20 cellular contexts compared by ENCODE assay signal in genomic region chr12:1781770-1782169, GRCh38. TPM values are rescaled to one million over a fixed set of nuclear protein-coding genes. Genes with fewer than 3 reads are reported as not detected.
DNase-seq lines count a peak whose midpoint lies in the region; ATAC-seq and TF ChIP-seq lines count a peak whose summit lies in the region.
"Had no signal": no experiment of that assay in that cellular context is flagged by ENCODE, and none has a peak within 500 bp of the region (broad histone marks: within the 10 kb centered on the region; RNA-seq: fewer than 3 reads in every experiment).

No MANE protein-coding gene starts in this region.

- peak; percentile 66 to 80 for ATAC-seq in lower lobe of right lung
- no peak for ATAC-seq in esophagus mucosa
- ATAC-seq: CD8-positive, alpha-beta T cell; gastroesophageal sphincter had no signal

- no peaks in the 10 kb centered on the region for H3K27me3 ChIP-seq in HL-60 (ENCODE audit: insufficient read depth, poor library complexity, severe bottlenecking)
- no peaks in the 10 kb centered on the region for H3K27me3 ChIP-seq in lower lobe of right lung (ENCODE audit: low read depth)
- H3K27me3 ChIP-seq: gastroesophageal sphincter had no signal

- no peaks in the 10 kb centered on the region for H3K9me3 ChIP-seq in lower lobe of right lung
- H3K9me3 ChIP-seq: gastroesophageal sphincter had no signal

- H3K36me3 ChIP-seq in lower lobe of right lung: peaks cover 59% of the 10 kb centered on the region

- H3K4me3 ChIP-seq in HL-60 (replicated peaks; ENCODE audit: insufficient read depth, low read length) (no peak overlapping the region), choroid plexus epithelial cell (ENCODE audit: low read depth, low read length) (no peak overlapping the region), lower lobe of right lung (no peak overlapping the region)
- H3K4me3 ChIP-seq: gastroesophageal sphincter had no signal

- no peak for TF ChIP-seq CTCF in HL-60 (IDR thresholded peaks at IDR 0.05; ENCODE audit: insufficient read depth, low read length)
- TF ChIP-seq CTCF in choroid plexus epithelial cell (conservative IDR thresholded peaks at IDR 0.05; ENCODE audit: low read depth, low read length): no peak
- TF ChIP-seq CTCF in lower lobe of right lung (IDR thresholded peaks at IDR 0.05): no peak

- H3K4me1 ChIP-seq in lower lobe of right lung: peaks cover 28% of the 10 kb centered on the region

- DNase-seq in HL-60 (ENCODE audit: low read depth in 1 of 2, low spot score in 1 of 2) (no peak), choroid plexus epithelial cell (ENCODE audit: low read depth) (peak; percentile 89), lower lobe of right lung (no peak), cerebellar cortex (ENCODE audit: low spot score) (no peak), globus pallidus (ENCODE audit: low spot score) (no peak)
- DNase-seq: activated CD4-positive, alpha-beta T cell treated with anti-CD3 and anti-CD28 coated beads, Interleukin-2, amount 50 U/mL, for 1 hour; activated CD8-positive, alpha-beta memory T cell treated with anti-CD3 and anti-CD28 coated beads, Interleukin-2, amount 50 U/mL, for 4 hours; activated effector memory CD4-positive, alpha-beta T cell treated with anti-CD3 and anti-CD28 coated beads, Interleukin-2, amount 50 U/mL, for 16 hours; amniotic stem cell; CD8-positive, alpha-beta T cell; NCI-H1417; NCI-H526; SHP77; T-helper 1 cell had no signal

- H3K27ac ChIP-seq in HL-60 (replicated peaks): peak overlapping the region; percentile 22
- no peak overlapping the region for H3K27ac ChIP-seq in lower lobe of right lung
- peak overlapping the region; percentile 77 for H3K27ac ChIP-seq in temporal lobe (ENCODE audit: low read depth, low read length)
- H3K27ac ChIP-seq: gastroesophageal sphincter had no signal

- intact Hi-C loops in lower lobe of right lung (cut with DNase I): no loop called here

RNA-seq across cellular contexts. Expression of gene LRTM2, which starts 38.6 kb away (rescaled TPM):
- total RNA-seq in lower lobe of right lung (not detected), temporal lobe (2.2 TPM), esophagus mucosa (not detected)
- total RNA-seq: CD8-positive, alpha-beta T cell; chondrocyte; gastroesophageal sphincter; H4; subcutaneous adipose tissue had no signal
